In genomic region chr3:80993241-80993945, GRCh38 we compare ENCODE assay signal across 17 cellular contexts.
DNase-seq lines count a peak whose midpoint lies in the region; ATAC-seq and TF ChIP-seq lines count a peak whose summit lies in the region.
"Had no signal": no experiment of that assay in that cellular context is flagged by ENCODE, and none has a peak within 500 bp of the region (broad histone marks: within the 10 kb centered on the region; RNA-seq: fewer than 3 reads in every experiment).

No MANE protein-coding gene starts in this region.

- no peaks in the 10 kb centered on the region for H4K20me1 ChIP-seq in mammary epithelial cell (ENCODE audit: insufficient read depth, low read length)

- in situ Hi-C loops in mammary epithelial cell (cut with MboI; ENCODE audit: low sequenced_read_pairs in 2 of 2): no loop called here

- H2AFZ ChIP-seq in mammary epithelial cell (ENCODE audit: low read depth, low read length): no peak overlapping the region

- peak overlapping the region; percentile 24 to 58 (median 50) for H3K4me3 ChIP-seq in right lobe of liver
- H3K4me3 ChIP-seq in mammary epithelial cell (replicated peaks in 1 of 3; ENCODE audit: insufficient read depth in 1 of 3, low read depth in 2 of 3, low read length in 3 of 3): no peak overlapping the region
- H3K4me3 ChIP-seq: psoas muscle had no signal

- H3K4me1 Mint-ChIP-seq in activated CD4-positive, alpha-beta T cell treated with anti-CD3 and anti-CD28 coated beads, Interleukin-2, amount 10 ng/mL, durations not matched to agents 7 days and 5 days: no peaks in the 10 kb centered on the region
- H3K4me1 Mint-ChIP-seq: activated B cell treated with CpG ODN at 0.5 μM for 24 hours; activated CD8-positive, alpha-beta memory T cell treated with anti-CD3 and anti-CD28 coated beads, Interleukin-2, amount 10 ng/mL, durations not matched to agents 7 days and 5 days; nephron progenitor cell had no signal

- no peak overlapping the region for H3K9ac ChIP-seq in mammary epithelial cell (ENCODE audit: insufficient read depth, low read length)
- H3K9ac ChIP-seq: KMS-11 had no signal

- intact Hi-C loops in right lobe of liver (cut with DNase I): no loop called here
- intact Hi-C loops in mammary epithelial cell (cut with micrococcal nuclease): no loop called here

- POLR2A ChIA-PET in activated CD4-positive, alpha-beta T cell treated with anti-CD3 and anti-CD28 coated beads, Interleukin-2, amount 10 ng/mL, durations not matched to agents 7 days and 5 days (lab: Charles Lee): no interaction called here

- WGBS in right lobe of liver (ENCODE audit: insufficient coverage, low coverage, low lambda C conversion rate, missing lambda C conversion rate): 21% methylated on average over 2 of the region's 2 CpGs
- WGBS in mammary epithelial cell (ENCODE audit: low coverage, missing lambda C conversion rate): 55% methylated on average over 2 of the region's 2 CpGs

- TF ChIP-seq CTCF in right lobe of liver (IDR thresholded peaks at IDR 0.05) (no peak), mammary epithelial cell (conservative IDR thresholded peaks at IDR 0.05 in 1 of 2, IDR thresholded peaks at IDR 0.05 in 1 of 2; ENCODE audit: extremely low read depth in 1 of 2, insufficient read depth in 1 of 2, low read depth in 1 of 2, low read length in 2 of 2) (no peak)

- no peaks in the 10 kb centered on the region for H3K27me3 Mint-ChIP-seq in activated CD4-positive, alpha-beta T cell treated with anti-CD3 and anti-CD28 coated beads, Interleukin-2, amount 10 ng/mL, durations not matched to agents 7 days and 5 days
- H3K27me3 Mint-ChIP-seq: activated B cell treated with CpG ODN at 0.5 μM for 24 hours; activated CD8-positive, alpha-beta memory T cell treated with anti-CD3 and anti-CD28 coated beads, Interleukin-2, amount 10 ng/mL, durations not matched to agents 7 days and 5 days had no signal

- no peaks in the 10 kb centered on the region for H3K27me3 ChIP-seq in right lobe of liver
- no peaks in the 10 kb centered on the region for H3K27me3 ChIP-seq in mammary epithelial cell (ENCODE audit: insufficient read depth, low read length)

- no peak overlapping the region for H3K4me3 Mint-ChIP-seq in activated CD4-positive, alpha-beta T cell treated with anti-CD3 and anti-CD28 coated beads, Interleukin-2, amount 10 ng/mL, durations not matched to agents 7 days and 5 days
- H3K4me3 Mint-ChIP-seq: activated B cell treated with CpG ODN at 0.5 μM for 24 hours; activated CD8-positive, alpha-beta memory T cell treated with anti-CD3 and anti-CD28 coated beads, Interleukin-2, amount 10 ng/mL, durations not matched to agents 7 days and 5 days; nephron progenitor cell had no signal

- ATAC-seq in GM18907 (IDR thresholded peaks at IDR 0.05; ENCODE audit: unreplicated experiment) (peak; percentile 90), HG02588 (IDR thresholded peaks at IDR 0.05; ENCODE audit: unreplicated experiment) (peak; percentile 57), HG03354 (IDR thresholded peaks at IDR 0.05; ENCODE audit: poor library complexity, severe bottlenecking, unreplicated experiment) (peak; percentile 84), right lobe of liver (peak; percentile 75 to 86 (median 80)), GM21717 (IDR thresholded peaks at IDR 0.05; ENCODE audit: unreplicated experiment) (no peak)
- ATAC-seq: activated CD8-positive, alpha-beta memory T cell treated with anti-CD3 and anti-CD28 coated beads, Interleukin-2, amount 10 ng/mL, durations not matched to agents 7 days and 5 days; psoas muscle had no signal

- DNase-seq in right lobe of liver (no peak), mammary epithelial cell (no peak)
- no peak for DNase-seq in activated CD4-positive, alpha-beta T cell treated with anti-CD3 and anti-CD28 coated beads, Interleukin-2, amount 10 ng/mL, durations not matched to agents 7 days and 5 days
- DNase-seq in activated T-cell treated with anti-CD3 and anti-CD28 coated beads, Interleukin-2, amount 50 U/mL, for 48 hours: no peak
- DNase-seq: activated B cell treated with CpG ODN at 0.5 μM for 24 hours; activated CD8-positive, alpha-beta memory T cell treated with anti-CD3 and anti-CD28 coated beads, Interleukin-2, amount 10 ng/mL, durations not matched to agents 7 days and 5 days; activated gamma-delta T cell; foreskin melanocyte; NCI-H1105 treated with DMSO at 0.1 percent for 48 hours; nephron progenitor cell; psoas muscle; stimulated activated CD4-positive, alpha-beta T cell treated with anti-CD3 and anti-CD28 coated beads, Interleukin-15, amount 100 ng/mL, for 24 hours had no signal

- peaks cover 7% of the 10 kb centered on the region for H3K9me3 Mint-ChIP-seq in activated CD4-positive, alpha-beta T cell treated with anti-CD3 and anti-CD28 coated beads, Interleukin-2, amount 10 ng/mL, durations not matched to agents 7 days and 5 days
- H3K9me3 Mint-ChIP-seq: nephron progenitor cell had no signal

- TF ChIP-seq POLR2A in right lobe of liver (IDR thresholded peaks at IDR 0.05): no peak

- dilution Hi-C loops in mammary epithelial cell (cut with HindIII; ENCODE audit: low sequenced_read_pairs): no loop called here

- H3K36me3 ChIP-seq in right lobe of liver (no peaks in the 10 kb centered on the region), mammary epithelial cell (ENCODE audit: insufficient read depth, low read length) (no peaks in the 10 kb centered on the region)

- H3K27ac Mint-ChIP-seq in activated CD4-positive, alpha-beta T cell treated with anti-CD3 and anti-CD28 coated beads, Interleukin-2, amount 10 ng/mL, durations not matched to agents 7 days and 5 days: no peak overlapping the region
- H3K27ac Mint-ChIP-seq: activated B cell treated with CpG ODN at 0.5 μM for 24 hours; activated CD8-positive, alpha-beta memory T cell treated with anti-CD3 and anti-CD28 coated beads, Interleukin-2, amount 10 ng/mL, durations not matched to agents 7 days and 5 days; nephron progenitor cell had no signal

- H3K4me2 ChIP-seq in mammary epithelial cell (ENCODE audit: insufficient read depth, low read depth, low read length): no peak overlapping the region
- H3K4me2 ChIP-seq: KMS-11 had no signal

- H3K9me3 ChIP-seq in right lobe of liver: no peaks in the 10 kb centered on the region
- H3K9me3 ChIP-seq in mammary epithelial cell (replicated peaks; ENCODE audit: insufficient read depth, low read length): peaks cover 4% of the 10 kb centered on the region
- H3K9me3 ChIP-seq: psoas muscle had no signal

- BruUV-seq in mammary epithelial cell (replicated peaks; lab: Mats Ljungman, UMichigan): no TSS peak

- CTCF ChIA-PET in activated CD4-positive, alpha-beta T cell treated with anti-CD3 and anti-CD28 coated beads, Interleukin-2, amount 10 ng/mL, durations not matched to agents 7 days and 5 days (lab: Charles Lee): no interaction called here
- CTCF ChIA-PET in mammary epithelial cell (lab: Charles Lee; ENCODE audit: low non-redundant PET): no interaction called here

- H3K4me1 ChIP-seq in right lobe of liver (peaks cover 0 to 28% (median 6%) of the 10 kb centered on the region in 4 donors), mammary epithelial cell (ENCODE audit: insufficient read depth, low read length) (no peaks in the 10 kb centered on the region)
- H3K4me1 ChIP-seq: psoas muscle had no signal

- no peaks in the 10 kb centered on the region for H3K36me3 Mint-ChIP-seq in activated CD4-positive, alpha-beta T cell treated with anti-CD3 and anti-CD28 coated beads, Interleukin-2, amount 10 ng/mL, durations not matched to agents 7 days and 5 days (ENCODE audit: low read depth)
- H3K36me3 Mint-ChIP-seq: activated CD8-positive, alpha-beta memory T cell treated with anti-CD3 and anti-CD28 coated beads, Interleukin-2, amount 10 ng/mL, durations not matched to agents 7 days and 5 days had no signal

- H3K79me2 ChIP-seq in mammary epithelial cell (ENCODE audit: insufficient read depth, low read length): no peaks in the 10 kb centered on the region

- H3K27ac ChIP-seq in right lobe of liver (peak overlapping the region; percentile 32 to 85 (median 63)), mammary epithelial cell (ENCODE audit: insufficient read depth, low read depth, low read length) (no peak overlapping the region)
- H3K27ac ChIP-seq: KMS-11, psoas muscle had no signal

Comparison
In these comparisons a context has a peak if more than half of its experiments do, and no peak if none do; other contexts are left out.
1. H3K4me3 ChIP-seq: peak in right lobe of liver (3 of 3); none in mammary epithelial cell (0 of 3).